ENCODE assay signal across 8 cellular contexts in genomic region chr1:230105245-230105753, GRCh38. TPM values are rescaled to one million over a fixed set of nuclear protein-coding genes. Genes with fewer than 3 reads are reported as not detected.
A peak's percentile ranks its signal among the peaks of the same experiment; 100 is the strongest.
DNase-seq lines count a peak whose midpoint lies in the region; ATAC-seq and TF ChIP-seq lines count a peak whose summit lies in the region.

No MANE protein-coding gene starts in this region.

- intact Hi-C loops in tibial artery (cut with DNase I; ENCODE audit: low total_unique reads) = no loop called here

- H3K27ac Mint-ChIP-seq in activated naive CD4-positive, alpha-beta T cell treated with anti-CD3 and anti-CD28 coated beads, Interleukin-2, amount 10 ng/mL, durations not matched to agents 7 days and 5 days = peak overlapping the region; percentile 7
- peak overlapping the region; percentile 93 to 98 for H3K27ac Mint-ChIP-seq in activated naive CD4-positive, alpha-beta T cell treated with anti-CD3 and anti-CD28 coated beads, Interleukin-2, amount 50 U/mL, for 72 hours

- no peaks in the 10 kb centered on the region for H3K36me3 Mint-ChIP-seq in activated naive CD4-positive, alpha-beta T cell treated with anti-CD3 and anti-CD28 coated beads, Interleukin-2, amount 10 ng/mL, durations not matched to agents 7 days and 5 days
- peaks cover 4 to 26% of the 10 kb centered on the region in 2 donors for H3K36me3 Mint-ChIP-seq in activated naive CD4-positive, alpha-beta T cell treated with anti-CD3 and anti-CD28 coated beads, Interleukin-2, amount 50 U/mL, for 72 hours

- CTCF ChIA-PET in activated naive CD4-positive, alpha-beta T cell treated with anti-CD3 and anti-CD28 coated beads, Interleukin-2, amount 10 ng/mL, durations not matched to agents 7 days and 5 days (lab: Charles Lee) = interaction anchor here (1.0 to 2.8 kb wide), 4 partner anchors 9 to 201 kb away, joined by 3 to 10 read pairs (median 4); no protein-coding TSS in a partner anchor

- DNase-seq in activated naive CD4-positive, alpha-beta T cell treated with anti-CD3 and anti-CD28 coated beads, Interleukin-2, amount 10 ng/mL, durations not matched to agents 7 days and 5 days = no peak
- no peak for DNase-seq in activated naive CD4-positive, alpha-beta T cell (lab: John Stamatoyannopoulos, UW)
- DNase-seq in activated naive CD4-positive, alpha-beta T cell treated with anti-CD3 and anti-CD28 coated beads, Interleukin-2, amount 50 U/mL, for 72 hours (ENCODE audit: low spot score in 2 of 2) = no peak
- DNase-seq in left lobe of liver (ENCODE audit: low spot score) (peak; percentile 64), tibial artery (no peak), nucleus accumbens (lab: John Stamatoyannopoulos, UW) (no peak)

- H3K9me3 Mint-ChIP-seq in activated naive CD4-positive, alpha-beta T cell treated with anti-CD3 and anti-CD28 coated beads, Interleukin-2, amount 10 ng/mL, durations not matched to agents 7 days and 5 days = no peaks in the 10 kb centered on the region
- no peaks in the 10 kb centered on the region for H3K9me3 Mint-ChIP-seq in activated naive CD4-positive, alpha-beta T cell treated with anti-CD3 and anti-CD28 coated beads, Interleukin-2, amount 50 U/mL, for 72 hours

- no peak for ATAC-seq in activated naive CD4-positive, alpha-beta T cell treated with anti-CD3 and anti-CD28 coated beads, Interleukin-2, amount 50 U/mL, for 72 hours
- ATAC-seq in left lobe of liver (peak; percentile 69), HG03175 (IDR thresholded peaks at IDR 0.05; ENCODE audit: unreplicated experiment) (no peak), HG03442 (IDR thresholded peaks at IDR 0.05; ENCODE audit: unreplicated experiment) (no peak)

- no peak for TF ChIP-seq CTCF in tibial artery (IDR thresholded peaks at IDR 0.05)

- H3K27me3 ChIP-seq in tibial artery = no peaks in the 10 kb centered on the region

- no peaks in the 10 kb centered on the region for H3K36me3 ChIP-seq in tibial artery

- H3K4me1 ChIP-seq in tibial artery = peaks cover 0 to 60% (median 50%) of the 10 kb centered on the region in 4 donors

- H3K4me3 Mint-ChIP-seq in activated naive CD4-positive, alpha-beta T cell treated with anti-CD3 and anti-CD28 coated beads, Interleukin-2, amount 10 ng/mL, durations not matched to agents 7 days and 5 days = no peak overlapping the region

- H3K27me3 Mint-ChIP-seq in activated naive CD4-positive, alpha-beta T cell treated with anti-CD3 and anti-CD28 coated beads, Interleukin-2, amount 10 ng/mL, durations not matched to agents 7 days and 5 days = no peaks in the 10 kb centered on the region

- peak overlapping the region; percentile 71 to 77 for H3K27ac ChIP-seq in tibial artery

- H3K9me3 ChIP-seq in tibial artery = no peaks in the 10 kb centered on the region

- peak overlapping the region in 1 of 2 donors; percentile 4 for H3K4me3 ChIP-seq in tibial artery

- peaks cover 84% of the 10 kb centered on the region for H3K4me1 Mint-ChIP-seq in activated naive CD4-positive, alpha-beta T cell treated with anti-CD3 and anti-CD28 coated beads, Interleukin-2, amount 10 ng/mL, durations not matched to agents 7 days and 5 days

RNA-seq across cellular contexts. Expression of gene GALNT2, which starts 38.3 kb away (rescaled TPM):
- total RNA-seq in activated naive CD4-positive, alpha-beta T cell treated with anti-CD3 and anti-CD28 coated beads, Interleukin-2, amount 50 U/mL, for 72 hours = 10 to 100 TPM; 58.9 to 88.0 TPM
- total RNA-seq in left lobe of liver = 83.7 TPM
